In the genomic region with DNA sequence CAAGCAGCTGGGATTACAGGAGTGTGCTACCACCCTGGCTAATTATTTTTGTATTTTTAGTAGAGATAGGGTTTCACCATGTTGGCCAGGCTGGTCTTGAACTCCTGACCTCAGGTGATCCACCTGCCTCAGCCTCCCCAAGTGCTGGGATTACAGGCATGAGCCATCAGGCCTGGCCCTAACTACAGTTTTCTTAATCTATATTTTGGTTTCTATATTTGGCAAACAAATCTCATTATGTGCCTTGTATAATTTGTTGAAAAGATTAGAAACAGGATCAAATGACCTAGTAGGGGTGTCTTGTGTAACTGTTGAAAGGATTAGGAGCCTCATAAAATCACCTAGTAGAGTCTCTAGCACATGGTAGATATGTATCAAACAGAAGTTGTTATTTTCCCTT, we compare ENCODE assay signal across 1 cellular context.
TF ChIP-seq lines count a peak whose summit lies in the region.

No MANE protein-coding gene starts in this region.

TF ChIP-seq in HEK293, 187 proteins besides CTCF, POLR2A, EP300 and RAD21 (continued from another document):
- TF ChIP-seq, protein P1, sequence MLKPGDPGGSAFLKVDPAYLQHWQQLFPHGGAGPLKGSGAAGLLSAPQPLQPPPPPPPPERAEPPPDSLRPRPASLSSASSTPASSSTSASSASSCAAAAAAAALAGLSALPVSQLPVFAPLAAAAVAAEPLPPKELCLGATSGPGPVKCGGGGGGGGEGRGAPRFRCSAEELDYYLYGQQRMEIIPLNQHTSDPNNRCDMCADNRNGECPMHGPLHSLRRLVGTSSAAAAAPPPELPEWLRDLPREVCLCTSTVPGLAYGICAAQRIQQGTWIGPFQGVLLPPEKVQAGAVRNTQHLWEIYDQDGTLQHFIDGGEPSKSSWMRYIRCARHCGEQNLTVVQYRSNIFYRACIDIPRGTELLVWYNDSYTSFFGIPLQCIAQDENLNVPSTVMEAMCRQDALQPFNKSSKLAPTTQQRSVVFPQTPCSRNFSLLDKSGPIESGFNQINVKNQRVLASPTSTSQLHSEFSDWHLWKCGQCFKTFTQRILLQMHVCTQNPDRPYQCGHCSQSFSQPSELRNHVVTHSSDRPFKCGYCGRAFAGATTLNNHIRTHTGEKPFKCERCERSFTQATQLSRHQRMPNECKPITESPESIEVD (tag by site-specific recombination; IDR thresholded peaks at IDR 0.05) = peak; percentile 81
- TF ChIP-seq BCL11A (tag by site-specific recombination; IDR thresholded peaks at IDR 0.05; ENCODE audit: low read depth) (peak; percentile 68; the same call in 1 of the 2 replicates), GLIS1 (tag by site-specific recombination; IDR thresholded peaks at IDR 0.05) (peak; percentile 90), SCRT1 (tag by site-specific recombination; IDR thresholded peaks at IDR 0.05; ENCODE audit: borderline replicate concordance) (0 out of 2 replicates have a peak, but pooled peaks have one; percentile 10), PRDM10 (tag by site-specific recombination; IDR thresholded peaks at IDR 0.05) (peak; percentile 20; the same call in 1 of the 2 replicates), ZNF2 (tag by site-specific recombination; IDR thresholded peaks at IDR 0.05) (0 out of 2 replicates have a peak, but pooled peaks have one; percentile 24), SP7 (tag by site-specific recombination; IDR thresholded peaks at IDR 0.05) (peak; percentile 51; the same call in 1 of the 2 replicates), OSR2 (tag by site-specific recombination; IDR thresholded peaks at IDR 0.05) (peak; percentile 91), ZNF843 (tag by site-specific recombination; IDR thresholded peaks at IDR 0.05) (peak; percentile 88), WT1 (tag by site-specific recombination; IDR thresholded peaks at IDR 0.05) (peak; percentile 92), ZNF362 (tag by site-specific recombination; IDR thresholded peaks at IDR 0.05) (peak; percentile 64; the same call in 1 of the 2 replicates), KLF8 (tag by site-specific recombination; IDR thresholded peaks at IDR 0.05) (0 out of 2 replicates have a peak, but pooled peaks have one; percentile 57), FEZF1 (tag by site-specific recombination; IDR thresholded peaks at IDR 0.05) (peak; percentile 41; the same call in 1 of the 2 replicates), ZXDB (tag by site-specific recombination; IDR thresholded peaks at IDR 0.05) (peak; percentile 46), OVOL3 (tag by site-specific recombination; IDR thresholded peaks at IDR 0.05) (peak; percentile 74; the same call in 1 of the 2 replicates), BCL11B (tag by site-specific recombination; IDR thresholded peaks at IDR 0.05; ENCODE audit: low read depth) (peak; percentile 75; the same call in 1 of the 2 replicates), KLF1 (tag by site-specific recombination; IDR thresholded peaks at IDR 0.05) (peak; percentile 46; the same call in 1 of the 2 replicates)
- TF ChIP-seq, protein P2, sequence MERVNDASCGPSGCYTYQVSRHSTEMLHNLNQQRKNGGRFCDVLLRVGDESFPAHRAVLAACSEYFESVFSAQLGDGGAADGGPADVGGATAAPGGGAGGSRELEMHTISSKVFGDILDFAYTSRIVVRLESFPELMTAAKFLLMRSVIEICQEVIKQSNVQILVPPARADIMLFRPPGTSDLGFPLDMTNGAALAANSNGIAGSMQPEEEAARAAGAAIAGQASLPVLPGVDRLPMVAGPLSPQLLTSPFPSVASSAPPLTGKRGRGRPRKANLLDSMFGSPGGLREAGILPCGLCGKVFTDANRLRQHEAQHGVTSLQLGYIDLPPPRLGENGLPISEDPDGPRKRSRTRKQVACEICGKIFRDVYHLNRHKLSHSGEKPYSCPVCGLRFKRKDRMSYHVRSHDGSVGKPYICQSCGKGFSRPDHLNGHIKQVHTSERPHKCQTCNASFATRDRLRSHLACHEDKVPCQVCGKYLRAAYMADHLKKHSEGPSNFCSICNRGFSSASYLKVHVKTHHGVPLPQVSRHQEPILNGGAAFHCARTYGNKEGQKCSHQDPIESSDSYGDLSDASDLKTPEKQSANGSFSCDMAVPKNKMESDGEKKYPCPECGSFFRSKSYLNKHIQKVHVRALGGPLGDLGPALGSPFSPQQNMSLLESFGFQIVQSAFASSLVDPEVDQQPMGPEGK (tag by site-specific recombination; IDR thresholded peaks at IDR 0.05) = peak; percentile 48; the same call in 1 of the 2 replicates
- TF ChIP-seq, protein P3, sequence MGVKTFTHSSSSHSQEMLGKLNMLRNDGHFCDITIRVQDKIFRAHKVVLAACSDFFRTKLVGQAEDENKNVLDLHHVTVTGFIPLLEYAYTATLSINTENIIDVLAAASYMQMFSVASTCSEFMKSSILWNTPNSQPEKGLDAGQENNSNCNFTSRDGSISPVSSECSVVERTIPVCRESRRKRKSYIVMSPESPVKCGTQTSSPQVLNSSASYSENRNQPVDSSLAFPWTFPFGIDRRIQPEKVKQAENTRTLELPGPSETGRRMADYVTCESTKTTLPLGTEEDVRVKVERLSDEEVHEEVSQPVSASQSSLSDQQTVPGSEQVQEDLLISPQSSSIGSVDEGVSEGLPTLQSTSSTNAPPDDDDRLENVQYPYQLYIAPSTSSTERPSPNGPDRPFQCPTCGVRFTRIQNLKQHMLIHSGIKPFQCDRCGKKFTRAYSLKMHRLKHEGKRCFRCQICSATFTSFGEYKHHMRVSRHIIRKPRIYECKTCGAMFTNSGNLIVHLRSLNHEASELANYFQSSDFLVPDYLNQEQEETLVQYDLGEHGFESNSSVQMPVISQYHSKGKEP (tag by site-specific recombination; IDR thresholded peaks at IDR 0.05) = 0 out of 2 replicates have a peak, but pooled peaks have one; percentile 5
- TF ChIP-seq, protein P4, sequence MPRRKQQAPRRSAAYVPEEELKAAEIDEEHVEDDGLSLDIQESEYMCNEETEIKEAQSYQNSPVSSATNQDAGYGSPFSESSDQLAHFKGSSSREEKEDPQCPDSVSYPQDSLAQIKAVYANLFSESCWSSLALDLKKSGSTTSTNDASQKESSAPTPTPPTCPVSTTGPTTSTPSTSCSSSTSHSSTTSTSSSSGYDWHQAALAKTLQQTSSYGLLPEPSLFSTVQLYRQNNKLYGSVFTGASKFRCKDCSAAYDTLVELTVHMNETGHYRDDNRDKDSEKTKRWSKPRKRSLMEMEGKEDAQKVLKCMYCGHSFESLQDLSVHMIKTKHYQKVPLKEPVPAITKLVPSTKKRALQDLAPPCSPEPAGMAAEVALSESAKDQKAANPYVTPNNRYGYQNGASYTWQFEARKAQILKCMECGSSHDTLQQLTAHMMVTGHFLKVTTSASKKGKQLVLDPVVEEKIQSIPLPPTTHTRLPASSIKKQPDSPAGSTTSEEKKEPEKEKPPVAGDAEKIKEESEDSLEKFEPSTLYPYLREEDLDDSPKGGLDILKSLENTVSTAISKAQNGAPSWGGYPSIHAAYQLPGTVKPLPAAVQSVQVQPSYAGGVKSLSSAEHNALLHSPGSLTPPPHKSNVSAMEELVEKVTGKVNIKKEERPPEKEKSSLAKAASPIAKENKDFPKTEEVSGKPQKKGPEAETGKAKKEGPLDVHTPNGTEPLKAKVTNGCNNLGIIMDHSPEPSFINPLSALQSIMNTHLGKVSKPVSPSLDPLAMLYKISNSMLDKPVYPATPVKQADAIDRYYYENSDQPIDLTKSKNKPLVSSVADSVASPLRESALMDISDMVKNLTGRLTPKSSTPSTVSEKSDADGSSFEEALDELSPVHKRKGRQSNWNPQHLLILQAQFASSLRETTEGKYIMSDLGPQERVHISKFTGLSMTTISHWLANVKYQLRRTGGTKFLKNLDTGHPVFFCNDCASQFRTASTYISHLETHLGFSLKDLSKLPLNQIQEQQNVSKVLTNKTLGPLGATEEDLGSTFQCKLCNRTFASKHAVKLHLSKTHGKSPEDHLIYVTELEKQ (tag by site-specific recombination; IDR thresholded peaks at IDR 0.05; ENCODE audit: borderline replicate concordance) = 0 out of 2 replicates have a peak, but pooled peaks have one; percentile 47
- TF ChIP-seq, protein P5, sequence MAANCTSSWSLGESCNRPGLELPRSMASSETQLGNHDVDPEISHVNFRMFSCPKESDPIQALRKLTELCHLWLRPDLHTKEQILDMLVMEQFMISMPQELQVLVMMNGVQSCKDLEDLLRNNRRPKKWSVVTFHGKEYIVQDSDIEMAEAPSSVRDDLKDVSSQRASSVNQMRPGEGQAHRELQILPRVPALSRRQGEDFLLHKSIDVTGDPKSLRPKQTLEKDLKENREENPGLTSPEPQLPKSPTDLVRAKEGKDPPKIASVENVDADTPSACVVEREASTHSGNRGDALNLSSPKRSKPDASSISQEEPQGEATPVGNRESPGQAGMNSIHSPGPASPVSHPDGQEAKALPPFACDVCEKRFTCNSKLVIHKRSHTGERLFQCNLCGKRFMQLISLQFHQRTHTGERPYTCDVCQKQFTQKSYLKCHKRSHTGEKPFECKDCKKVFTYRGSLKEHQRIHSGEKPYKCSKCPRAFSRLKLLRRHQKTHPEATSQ (tag by site-specific recombination; IDR thresholded peaks at IDR 0.05) = peak; percentile 17; the same call in 1 of the 2 replicates
